In genomic region chr4:164423819-164424218, GRCh38 we compare ENCODE assay signal across 33 cellular contexts.
DNase-seq lines count a peak whose midpoint lies in the region; ATAC-seq, FAIRE-seq and TF ChIP-seq lines count a peak whose summit lies in the region.
"Had no signal": no experiment of that assay in that cellular context is flagged by ENCODE, and none has a peak within 500 bp of the region (broad histone marks: within the 10 kb centered on the region; RNA-seq: fewer than 3 reads in every experiment).

No MANE protein-coding gene starts in this region.

- peak overlapping the region; percentile 22; the same call in 1 of the 2 replicates for H3K27ac ChIP-seq in PC-3 (ENCODE audit: low read length)
- no peak overlapping the region for H3K27ac ChIP-seq in kidney (ENCODE audit: low read depth in 2 of 2, low read length in 2 of 2)
- H3K27ac ChIP-seq: 22Rv1; A549; BLaER1; BLaER1 treated with 17β-estradiol and CSF1 and Interleukin-3, amounts not matched to agents 10 nM and 100 nM; C4-2B had no signal

- H3K4me3 ChIP-seq in PC-3 (ENCODE audit: low read length) (no peak overlapping the region), kidney (ENCODE audit: low read length in 2 of 2) (no peak overlapping the region)
- H3K4me3 ChIP-seq: A549; BLaER1; BLaER1 treated with 17β-estradiol and CSF1 and Interleukin-3, amounts not matched to agents 10 nM and 100 nM had no signal

- intact Hi-C loops in PC-3 (cut with micrococcal nuclease) (loop anchor here (5.0 kb wide), 1 partner anchor 223 kb away; no protein-coding TSS in a partner anchor), kidney (cut with DNase I) (no loop called here)

- DNase-seq in OCI-M1 (lab: John Stamatoyannopoulos, UW), result peak; percentile 47
- peak; percentile 73 for DNase-seq in PC-3
- DNase-seq in amniotic epithelial cell (ENCODE audit: low read depth), result peak; percentile 20
- no peak for DNase-seq in kidney
- DNase-seq in SK-N-DZ (ENCODE audit: low spot score), result no peak
- DNase-seq: 8988T; ACHN; AML-193; BE2C; C1 segment of cervical spinal cord; Caco-2; Calu3; CD4-positive, alpha-beta memory T cell; CD4-positive, alpha-beta T cell; CD4-positive, CD25-positive, alpha-beta regulatory T cell; CD8-positive, alpha-beta memory T cell; CD8-positive, alpha-beta T cell; COR-L47; DMS 273 treated with DMSO at 0.1 percent for 48 hours; DMS153; DMS53; DMS79; DMS79 treated with DMSO at 0.1 percent for 48 hours; DND-41; EL had no signal

- no peak for FAIRE-seq in kidney (lab: Jason Lieb, UNC)
- FAIRE-seq: A204.1, A549, D721Med had no signal

- H3K9me2 ChIP-seq in PC-3 (replicated peaks; ENCODE audit: low read length), result no peaks in the 10 kb centered on the region

- no peak overlapping the region for H2AFZ ChIP-seq in PC-3 (ENCODE audit: low read length)

- H3K9ac ChIP-seq in PC-3 (ENCODE audit: low read length) (no peak overlapping the region), kidney (ENCODE audit: low read length in 2 of 2) (no peak overlapping the region)
- H3K9ac ChIP-seq: BLaER1; BLaER1 treated with 17β-estradiol and CSF1 and Interleukin-3, amounts not matched to agents 10 nM and 100 nM had no signal

- H3K27me3 ChIP-seq in PC-3 (ENCODE audit: low read length), result no peaks in the 10 kb centered on the region
- H3K27me3 ChIP-seq: BE2C; BLaER1; BLaER1 treated with 17β-estradiol and CSF1 and Interleukin-3, amounts not matched to agents 10 nM and 100 nM had no signal

- H3K4me1 ChIP-seq in PC-3 (ENCODE audit: insufficient read depth, low read length), result peaks cover 18% of the 10 kb centered on the region
- H3K4me1 ChIP-seq in kidney (ENCODE audit: control insufficient read depth in 1 of 2, insufficient read depth in 1 of 2, low read depth in 1 of 2, low read length in 2 of 2), result no peaks in the 10 kb centered on the region
- H3K4me1 ChIP-seq: A549; BE2C; BLaER1; BLaER1 treated with 17β-estradiol and CSF1 and Interleukin-3, amounts not matched to agents 10 nM and 100 nM; Caco-2 had no signal

- H3K79me2 ChIP-seq in PC-3 (ENCODE audit: low read length), result no peaks in the 10 kb centered on the region

- no peaks in the 10 kb centered on the region for H4K20me1 ChIP-seq in PC-3 (ENCODE audit: low read length)
- H4K20me1 ChIP-seq: BLaER1; BLaER1 treated with 17β-estradiol and CSF1 and Interleukin-3, amounts not matched to agents 10 nM and 100 nM had no signal

- ATAC-seq in PC-3 (peak; percentile 81), HG02798 (IDR thresholded peaks at IDR 0.05; ENCODE audit: poor library complexity, unreplicated experiment) (no peak)
- ATAC-seq: A549; CD8-positive, alpha-beta T cell had no signal

- no peaks in the 10 kb centered on the region for H3F3A ChIP-seq in PC-3 (ENCODE audit: low read length, unreplicated experiment)

- no peak overlapping the region for H3K4me2 ChIP-seq in PC-3 (ENCODE audit: low read length)
- H3K4me2 ChIP-seq: A549; BLaER1; BLaER1 treated with 17β-estradiol and CSF1 and Interleukin-3, amounts not matched to agents 10 nM and 100 nM had no signal

- CTCF ChIA-PET in PC-3 (lab: Charles Lee), result no interaction called here

- H3K9me3 ChIP-seq in PC-3 (ENCODE audit: low read length) (no peaks in the 10 kb centered on the region), kidney (ENCODE audit: control insufficient read depth in 1 of 2, low read length in 2 of 2) (no peaks in the 10 kb centered on the region)
- H3K9me3 ChIP-seq: A549, BE2C, BLaER1, Caco-2 had no signal

- H3K36me3 ChIP-seq in PC-3 (ENCODE audit: low read depth, low read length) (no peaks in the 10 kb centered on the region), kidney (ENCODE audit: control insufficient read depth in 1 of 2, insufficient read depth in 2 of 2, low read length in 2 of 2) (no peaks in the 10 kb centered on the region)
- H3K36me3 ChIP-seq: BE2C; BLaER1; BLaER1 treated with 17β-estradiol and CSF1 and Interleukin-3, amounts not matched to agents 10 nM and 100 nM had no signal

- TF ChIP-seq CTCF in PC-3 (conservative IDR thresholded peaks at IDR 0.05; ENCODE audit: low read depth, low read length) (no peak), kidney (IDR thresholded peaks at IDR 0.05; ENCODE audit: borderline replicate concordance, extremely low read depth, insufficient read depth) (no peak)

- BruUV-seq in PC-3 (replicated peaks; lab: Mats Ljungman, UMichigan), result no TSS peak

- POLR2A ChIA-PET in PC-3 (lab: Charles Lee; ENCODE audit: unreplicated experiment), result no interaction called here

Comparison
In these comparisons a context has a peak if more than half of its experiments do, and no peak if none do; other contexts are left out.
1. DNase-seq: peak in OCI-M1 (single experiment), PC-3 (single experiment) and amniotic epithelial cell (single experiment); none in kidney (single experiment) and SK-N-DZ (single experiment).